ENCODE assay signal across 2 cellular contexts in genomic region chr16:9094008-9094846, GRCh38.
TF ChIP-seq lines count a peak whose summit lies in the region.

No MANE protein-coding gene starts in this region.

TF ChIP-seq in SK-N-SH, 30 proteins besides CTCF, POLR2A, EP300 and RAD21 (continued from another document):
- TF ChIP-seq USF2 (IDR thresholded peaks at IDR 0.05; ENCODE audit: borderline replicate concordance, low read depth, low read length) = no peak
- no peak for TF ChIP-seq ELF1 (IDR thresholded peaks at IDR 0.05)
- no peak for TF ChIP-seq IRF3 (IDR thresholded peaks at IDR 0.05; ENCODE audit: low read depth, low read length)
- TF ChIP-seq NFIC (IDR thresholded peaks at IDR 0.05; ENCODE audit: borderline replicate concordance) = no peak
- no peak for TF ChIP-seq REST (IDR thresholded peaks at IDR 0.05; ENCODE audit: low read depth, low read length)
- no peak for TF ChIP-seq ZBTB33 (IDR thresholded peaks at IDR 0.05; ENCODE audit: borderline replicate concordance, low read depth)
- TF ChIP-seq TAF1 (IDR thresholded peaks at IDR 0.05; ENCODE audit: borderline replicate concordance, low read depth, low read length) = no peak
- no peak for TF ChIP-seq GABPA (IDR thresholded peaks at IDR 0.05; ENCODE audit: low read depth)
- TF ChIP-seq MXI1 (IDR thresholded peaks at IDR 0.05; ENCODE audit: low read depth, low read length) = no peak
- TF ChIP-seq TCF12 (IDR thresholded peaks at IDR 0.05) = no peak
- TF ChIP-seq SIN3A (IDR thresholded peaks at IDR 0.05; ENCODE audit: borderline replicate concordance, low read depth, low read length) = no peak
- no peak for TF ChIP-seq FOXM1 (IDR thresholded peaks at IDR 0.05; ENCODE audit: low read depth)
- no peak for TF ChIP-seq CHD2 (IDR thresholded peaks at IDR 0.05; ENCODE audit: low read length, partially characterized antibody)
TF ChIP-seq in SK-N-SH: peak in this region for 0.

TF ChIP-seq in SK-N-SH treated with all-trans-retinoic acid at 6 μM for 48 hours, 23 proteins besides CTCF, POLR2A, EP300 and RAD21 (continued from another document):
- TF ChIP-seq TSHZ2 (CRISPR knock-in tag; IDR thresholded peaks at IDR 0.05) (no peak), CREB5 (CRISPR knock-in tag; IDR thresholded peaks at IDR 0.05; ENCODE audit: low read depth) (no peak), PPARA (CRISPR knock-in tag; IDR thresholded peaks at IDR 0.05; ENCODE audit: borderline replicate concordance) (no peak), TCF4 (CRISPR knock-in tag; IDR thresholded peaks at IDR 0.05; ENCODE audit: borderline replicate concordance) (no peak), ZNF70 (CRISPR knock-in tag; IDR thresholded peaks at IDR 0.05) (no peak), ZFP3 (CRISPR knock-in tag; IDR thresholded peaks at IDR 0.05) (no peak), OSR1 (CRISPR knock-in tag; IDR thresholded peaks at IDR 0.05) (no peak), PATZ1 (CRISPR knock-in tag; IDR thresholded peaks at IDR 0.05; ENCODE audit: borderline replicate concordance) (no peak), ZNF8 (CRISPR knock-in tag; IDR thresholded peaks at IDR 0.05) (no peak), CSDC2 (CRISPR knock-in tag; IDR thresholded peaks at IDR 0.05) (no peak), ZFP30 (CRISPR knock-in tag; IDR thresholded peaks at IDR 0.05) (no peak)
